ENCODE assay signal across 17 cellular contexts in genomic region chr2:6845312-6845711, GRCh38. TPM values are rescaled to one million over a fixed set of nuclear protein-coding genes. Genes with fewer than 3 reads are reported as not detected.
A peak's percentile ranks its signal among the peaks of the same experiment; 100 is the strongest.
DNase-seq lines count a peak whose midpoint lies in the region; ATAC-seq and TF ChIP-seq lines count a peak whose summit lies in the region.
"Had no signal": no experiment of that assay in that cellular context is flagged by ENCODE, and none has a peak within 500 bp of the region (broad histone marks: within the 10 kb centered on the region; RNA-seq: fewer than 3 reads in every experiment).

No MANE protein-coding gene starts in this region.

- H3K27ac ChIP-seq in HEK293 (ENCODE audit: extremely low read depth, low read depth, low read length) (no peak overlapping the region), right lobe of liver (no peak overlapping the region), prostate gland (no peak overlapping the region)
- no peak overlapping the region for H3K27ac ChIP-seq in CD4-positive, alpha-beta memory T cell (ENCODE audit: low read depth, low read length)
- H3K27ac ChIP-seq: epithelial cell of prostate had no signal

- POLR2A ChIA-PET in HEK293 (lab: Yijun Ruan, JAX), result no interaction called here
- POLR2A ChIA-PET in CD4-positive, alpha-beta memory T cell (lab: Charles Lee; ENCODE audit: partially characterized antibody), result no interaction called here

- no peaks in the 10 kb centered on the region for H3K4me1 Mint-ChIP-seq in CD4-positive, alpha-beta memory T cell
- H3K4me1 Mint-ChIP-seq: CD4-positive, CD25-positive, alpha-beta regulatory T cell; neural crest cell; stimulated activated memory B cell treated with anti-CD40 and anti-IgM and Interleukin-4, amounts not matched to agents 10 μg/mL and 1 μg/mL and 100 μg/mL, for 72 hours had no signal

- in situ Hi-C loops in Caki2 (cut with HindIII; ENCODE audit: low pct_unique_long_range_greater_than_20kb, low sequenced_read_pairs), result no loop called here

- peaks cover 6 to 93% (median 80%) of the 10 kb centered on the region in 8 donors for H3K9me3 Mint-ChIP-seq in CD4-positive, alpha-beta memory T cell

- H3K27ac Mint-ChIP-seq in CD4-positive, alpha-beta memory T cell, result no peak overlapping the region
- H3K27ac Mint-ChIP-seq: activated naive CD8-positive, alpha-beta T cell treated with anti-CD3 and anti-CD28 coated beads, Interleukin-2, amount 10 ng/mL, durations not matched to agents 7 days and 5 days; CD4-positive, CD25-positive, alpha-beta regulatory T cell; stimulated activated memory B cell treated with anti-CD40 and anti-IgM and Interleukin-4, amounts not matched to agents 10 μg/mL and 1 μg/mL and 100 μg/mL, for 72 hours had no signal

- H3K36me3 ChIP-seq in HEK293 (ENCODE audit: control insufficient read depth in 2 of 2, insufficient read depth in 1 of 2, low read length in 2 of 2), result peaks cover 0 to 4% of the 10 kb centered on the region in 2 experiments; a peak in 1 of 3 replicates
- no peaks in the 10 kb centered on the region for H3K36me3 ChIP-seq in right lobe of liver
- no peaks in the 10 kb centered on the region for H3K36me3 ChIP-seq in H7 (replicated peaks; ENCODE audit: control insufficient read depth, insufficient read depth, low read length)
- H3K36me3 ChIP-seq in prostate gland, result no peaks in the 10 kb centered on the region
- peaks cover 9% of the 10 kb centered on the region for H3K36me3 ChIP-seq in CD4-positive, alpha-beta memory T cell (ENCODE audit: insufficient read depth, low read length)

- no peak overlapping the region for H3K4me3 Mint-ChIP-seq in CD4-positive, alpha-beta memory T cell
- H3K4me3 Mint-ChIP-seq: activated naive CD8-positive, alpha-beta T cell treated with anti-CD3 and anti-CD28 coated beads, Interleukin-2, amount 10 ng/mL, durations not matched to agents 7 days and 5 days; CD4-positive, CD25-positive, alpha-beta regulatory T cell; neural crest cell; stimulated activated memory B cell treated with anti-CD40 and anti-IgM and Interleukin-4, amounts not matched to agents 10 μg/mL and 1 μg/mL and 100 μg/mL, for 72 hours had no signal

- CTCF ChIA-PET in HEK293 (lab: Yijun Ruan, JAX), result interaction anchor here (0.7 to 0.9 kb wide), 3 partner anchors 71 to 1531 kb away, joined by 3 read pairs; no protein-coding TSS in a partner anchor
- CTCF ChIA-PET in CD4-positive, alpha-beta memory T cell (lab: Charles Lee; ENCODE audit: partially characterized antibody), result interaction anchor here (0.8 kb wide), 1 partner anchor 20 kb away, joined by 3 read pairs; the partner anchor contains the start of gene CMPK2

- H3K27me3 ChIP-seq in right lobe of liver (no peaks in the 10 kb centered on the region), H7 (ENCODE audit: control insufficient read depth, insufficient read depth, low read length) (no peaks in the 10 kb centered on the region), prostate gland (replicated peaks; ENCODE audit: insufficient read depth) (no peaks in the 10 kb centered on the region)
- H3K27me3 ChIP-seq in CD4-positive, alpha-beta memory T cell (ENCODE audit: insufficient read depth, low read length), result no peaks in the 10 kb centered on the region

- H3K4me1 ChIP-seq in HEK293 (ENCODE audit: control insufficient read depth, insufficient read depth, low read length) (no peaks in the 10 kb centered on the region), right lobe of liver (no peaks in the 10 kb centered on the region), prostate gland (replicated peaks) (no peaks in the 10 kb centered on the region)
- H3K4me1 ChIP-seq in CD4-positive, alpha-beta memory T cell (ENCODE audit: insufficient read depth, low read length), result no peaks in the 10 kb centered on the region

- H3K4me3 ChIP-seq in HEK293 (ENCODE audit: low read depth, low read length), result no peak overlapping the region
- no peak overlapping the region for H3K4me3 ChIP-seq in right lobe of liver
- H3K4me3 ChIP-seq in H7 (ENCODE audit: insufficient read depth, low read depth, low read length), result no peak overlapping the region
- H3K4me3 ChIP-seq in prostate gland, result no peak overlapping the region
- no peak overlapping the region for H3K4me3 ChIP-seq in CD4-positive, alpha-beta memory T cell (ENCODE audit: low read length in 2 of 2)

- DNase-seq in Caki2 (ENCODE audit: low read depth), result peak; percentile 39
- peak; percentile 39 for DNase-seq in astrocyte of the hippocampus (ENCODE audit: low read depth, low spot score)
- DNase-seq in right lobe of liver, result no peak
- DNase-seq in H7, result no peak
- DNase-seq in prostate gland (ENCODE audit: low spot score), result no peak
- DNase-seq in CD4-positive, alpha-beta memory T cell, result no peak
- DNase-seq: activated CD8-positive, alpha-beta memory T cell treated with anti-CD3 and anti-CD28 coated beads, Interleukin-2, amount 50 U/mL, for 48 hours; activated naive CD8-positive, alpha-beta T cell treated with anti-CD3 and anti-CD28 coated beads, Interleukin-2, amount 10 ng/mL, durations not matched to agents 7 days and 5 days; NCI-H187; NCI-H82; stimulated activated CD4-positive, alpha-beta T cell treated with anti-CD3 and anti-CD28 coated beads, Interleukin-4, amount 100 ng/mL, for 24 hours had no signal

- ATAC-seq in right lobe of liver, result peak in 3 of 4 donors; percentile 26 to 55 (median 40)
- ATAC-seq: sciatic nerve; stimulated activated memory B cell treated with anti-CD40 and anti-IgM and Interleukin-4, amounts not matched to agents 10 μg/mL and 1 μg/mL and 100 μg/mL, for 72 hours had no signal

- TF ChIP-seq POLR2A in right lobe of liver (IDR thresholded peaks at IDR 0.05) (no peak), prostate gland (IDR thresholded peaks at IDR 0.05) (no peak)

- H3K9me3 ChIP-seq in HEK293 (ENCODE audit: control insufficient read depth, insufficient read depth, low read depth, low read length) (no peaks in the 10 kb centered on the region), right lobe of liver (peaks cover 0 to 25% (median 4%) of the 10 kb centered on the region in 4 donors), prostate gland (no peaks in the 10 kb centered on the region)
- peaks cover 6 to 55% of the 10 kb centered on the region in 2 donors for H3K9me3 ChIP-seq in CD4-positive, alpha-beta memory T cell (ENCODE audit: control insufficient read depth in 1 of 2, low read length in 2 of 2)

- intact Hi-C loops in right lobe of liver (cut with DNase I) (no loop called here), prostate gland (cut with DNase I) (no loop called here)
- intact Hi-C loops in CD4-positive, alpha-beta memory T cell (cut with micrococcal nuclease), result no loop called here

- no peaks in the 10 kb centered on the region for H3K27me3 Mint-ChIP-seq in CD4-positive, alpha-beta memory T cell
- H3K27me3 Mint-ChIP-seq: activated naive CD8-positive, alpha-beta T cell treated with anti-CD3 and anti-CD28 coated beads, Interleukin-2, amount 10 ng/mL, durations not matched to agents 7 days and 5 days; stimulated activated memory B cell treated with anti-CD40 and anti-IgM and Interleukin-4, amounts not matched to agents 10 μg/mL and 1 μg/mL and 100 μg/mL, for 72 hours had no signal

- WGBS in right lobe of liver (ENCODE audit: insufficient coverage, low coverage, low lambda C conversion rate, missing lambda C conversion rate), result 71% methylated on average over 3 of the region's 3 CpGs
- whole genome bisulfite sequencing in prostate gland, result 76% methylated on average over 3 of the region's 3 CpGs

- no peak for TF ChIP-seq CTCF in HEK293 (tag by site-specific recombination; IDR thresholded peaks at IDR 0.05)
- TF ChIP-seq CTCF in right lobe of liver (IDR thresholded peaks at IDR 0.05), result no peak
- TF ChIP-seq CTCF in prostate gland (IDR thresholded peaks at IDR 0.05), result no peak

- H3K36me3 Mint-ChIP-seq in CD4-positive, alpha-beta memory T cell, result peaks cover 64 to 72% of the 10 kb centered on the region in 2 donors

TF ChIP-seq in HEK293, 187 proteins besides CTCF, POLR2A, EP300 and RAD21 (continues in another document):
- 0 out of 2 replicates have a peak, but pooled peaks have one; percentile 50 for TF ChIP-seq ZNF350 (tag by site-specific recombination; IDR thresholded peaks at IDR 0.05)

RNA-seq across cellular contexts. Expression of gene CMPK2, which starts 20.4 kb away (rescaled TPM):
- 4.2 and 10.7 TPM in 2 replicates for total RNA-seq in Caki2 (2014; rRNA removed; shearing (Covaris generic); ENCODE audit: low replicate concordance)
- total RNA-seq in right lobe of liver, result 1 to 10 TPM; 1.9 to 5.1 (median 3.8) TPM
- 0.48 and 0.69 TPM in 2 replicates for total RNA-seq in H7 (2014; rRNA removed; shearing (Covaris generic))
- 10 to 100 TPM; 13.4 to 13.7 TPM for total RNA-seq in prostate gland
- total RNA-seq in CD4-positive, alpha-beta memory T cell, result 1 to 10 TPM; 3.5 to 4.1 TPM
- 1 to 10 TPM; 6.3 to 9.7 TPM for polyA plus RNA-seq in CD4-positive, alpha-beta memory T cell

RNA-seq across cellular contexts. Expression of gene RSAD2, which starts 32.3 kb away (rescaled TPM):
- 0.75 and 7.7 TPM in 2 replicates for total RNA-seq in Caki2 (2014; rRNA removed; shearing (Covaris generic); ENCODE audit: low replicate concordance)
- total RNA-seq in right lobe of liver (1 to 10 TPM in 4 of 6 experiments, under 1 TPM in 2; 0.37 to 2.7 (median 1.1) TPM), prostate gland (1 to 10 TPM; 3.3 to 8.3 TPM)
- total RNA-seq in H7 (2014; rRNA removed; shearing (Covaris generic)), result not detected in 2 replicates
- total RNA-seq in CD4-positive, alpha-beta memory T cell, result 1 to 10 TPM; 3.8 to 4.9 TPM
- polyA plus RNA-seq in CD4-positive, alpha-beta memory T cell, result 10 to 100 TPM in 1 of 2 donors, 1 to 10 TPM in 1; 5.1 to 10.4 TPM

Comparison
In these comparisons a context has a peak if more than half of its experiments do, and no peak if none do; other contexts are left out.
1. DNase-seq: peak in Caki2 (single experiment) and astrocyte of the hippocampus (single experiment); none in right lobe of liver (0 of 3), H7 (single experiment), prostate gland (single experiment) and CD4-positive, alpha-beta memory T cell (0 of 5).